14 cellular contexts compared by ENCODE assay signal in genomic region chr5:160342413-160342941, GRCh38. TPM values are rescaled to one million over a fixed set of nuclear protein-coding genes. Genes with fewer than 3 reads are reported as not detected.
DNase-seq lines count a peak whose midpoint lies in the region; FAIRE-seq and TF ChIP-seq lines count a peak whose summit lies in the region.
"Had no signal": no experiment of that assay in that cellular context is flagged by ENCODE, and none has a peak within 500 bp of the region (broad histone marks: within the 10 kb centered on the region; RNA-seq: fewer than 3 reads in every experiment).

No MANE protein-coding gene starts in this region.

- no peaks in the 10 kb centered on the region for H3K4me1 Mint-ChIP-seq in activated CD4-positive, alpha-beta T cell treated with anti-CD3 and anti-CD28 coated beads, Interleukin-2, amount 10 ng/mL, durations not matched to agents 7 days and 5 days
- H3K4me1 Mint-ChIP-seq: activated T-helper 17 cell treated with anti-CD3 and anti-CD28 coated beads, Interleukin-2, amount 50 U/mL, for 72 hours had no signal

- POLR2A ChIA-PET in activated CD4-positive, alpha-beta T cell treated with anti-CD3 and anti-CD28 coated beads, Interleukin-2, amount 10 ng/mL, durations not matched to agents 7 days and 5 days (lab: Charles Lee): no interaction called here

- WGBS in small intestine, 3 donors: 67 to 81% (median 77%) methylated on average over 4 of the region's 4 CpGs

- H3K4me3 ChIP-seq in fibroblast of the aortic adventitia (ENCODE audit: low read depth, low read length): no peak overlapping the region
- H3K4me3 ChIP-seq in small intestine (ENCODE audit: low read depth in 1 of 2, low read length in 2 of 2): no peak overlapping the region
- H3K4me3 ChIP-seq: HAP-1 had no signal

- H3K27ac ChIP-seq in small intestine (ENCODE audit: low read depth in 1 of 2, low read length in 1 of 2): no peak overlapping the region
- H3K27ac ChIP-seq: 22Rv1 had no signal

- H3K36me3 ChIP-seq in small intestine (ENCODE audit: control insufficient read depth in 2 of 2, insufficient read depth in 2 of 2, low read length in 2 of 2): no peaks in the 10 kb centered on the region
- H3K36me3 ChIP-seq: HAP-1 had no signal

- FAIRE-seq in small intestine (lab: Jason Lieb, UNC): no peak

- no peak overlapping the region for H3K4me3 Mint-ChIP-seq in activated CD4-positive, alpha-beta T cell treated with anti-CD3 and anti-CD28 coated beads, Interleukin-2, amount 10 ng/mL, durations not matched to agents 7 days and 5 days
- H3K4me3 Mint-ChIP-seq: activated T-helper 17 cell treated with anti-CD3 and anti-CD28 coated beads, Interleukin-2, amount 50 U/mL, for 72 hours had no signal

- H3K27me3 ChIP-seq in small intestine (ENCODE audit: control insufficient read depth in 2 of 2, insufficient read depth in 2 of 2, low read length in 2 of 2): no peaks in the 10 kb centered on the region

- H3K27me3 Mint-ChIP-seq in activated CD4-positive, alpha-beta T cell treated with anti-CD3 and anti-CD28 coated beads, Interleukin-2, amount 10 ng/mL, durations not matched to agents 7 days and 5 days: no peaks in the 10 kb centered on the region
- H3K27me3 Mint-ChIP-seq: activated T-helper 17 cell treated with anti-CD3 and anti-CD28 coated beads, Interleukin-2, amount 50 U/mL, for 72 hours had no signal

- no peaks in the 10 kb centered on the region for H3K9me3 Mint-ChIP-seq in activated CD4-positive, alpha-beta T cell treated with anti-CD3 and anti-CD28 coated beads, Interleukin-2, amount 10 ng/mL, durations not matched to agents 7 days and 5 days
- H3K9me3 Mint-ChIP-seq: activated T-helper 17 cell treated with anti-CD3 and anti-CD28 coated beads, Interleukin-2, amount 50 U/mL, for 72 hours had no signal

- no peak overlapping the region for H3K27ac Mint-ChIP-seq in activated CD4-positive, alpha-beta T cell treated with anti-CD3 and anti-CD28 coated beads, Interleukin-2, amount 10 ng/mL, durations not matched to agents 7 days and 5 days
- H3K27ac Mint-ChIP-seq: activated T-helper 17 cell treated with anti-CD3 and anti-CD28 coated beads, Interleukin-2, amount 50 U/mL, for 72 hours had no signal

- DNase-seq in DMS 273 (lab: John Stamatoyannopoulos, UW; ENCODE audit: unreplicated experiment) (peak; percentile 45), DMS 273 treated with DMSO at 0.1 percent for 48 hours (lab: John Stamatoyannopoulos, UW) (no peak), RPMI7951 (ENCODE audit: low read depth) (peak; percentile 82), fibroblast of the aortic adventitia (ENCODE audit: low read depth) (peak; percentile 60), small intestine (peak; percentile 26), NCI-H526 (lab: John Stamatoyannopoulos, UW) (no peak), amniotic stem cell (lab: John Stamatoyannopoulos, UW) (no peak)
- no peak for DNase-seq in activated CD4-positive, alpha-beta T cell treated with anti-CD3 and anti-CD28 coated beads, Interleukin-2, amount 10 ng/mL, durations not matched to agents 7 days and 5 days
- DNase-seq: DMS53, MM.1S, NCI-H526 treated with DMSO at 0.1 percent for 48 hours had no signal

- H3K4me1 ChIP-seq in small intestine (ENCODE audit: control insufficient read depth in 2 of 2, insufficient read depth in 1 of 2, low read depth in 1 of 2, low read length in 1 of 2): peaks cover 0 to 3% of the 10 kb centered on the region in 2 donors
- H3K4me1 ChIP-seq: HAP-1 had no signal

- H3K9me3 ChIP-seq in small intestine (ENCODE audit: control insufficient read depth, low read depth): no peaks in the 10 kb centered on the region
- H3K9me3 ChIP-seq: HAP-1 had no signal

- H3K36me3 Mint-ChIP-seq in activated CD4-positive, alpha-beta T cell treated with anti-CD3 and anti-CD28 coated beads, Interleukin-2, amount 10 ng/mL, durations not matched to agents 7 days and 5 days (ENCODE audit: low read depth): no peaks in the 10 kb centered on the region

- CTCF ChIA-PET in activated CD4-positive, alpha-beta T cell treated with anti-CD3 and anti-CD28 coated beads, Interleukin-2, amount 10 ng/mL, durations not matched to agents 7 days and 5 days (lab: Charles Lee): interaction anchor here (0.9 kb wide), 1 partner anchor 48 kb away, joined by 3 read pairs; no protein-coding TSS in a partner anchor

- TF ChIP-seq CTCF in fibroblast of the aortic adventitia (IDR thresholded peaks at IDR 0.05; ENCODE audit: insufficient read depth, low read length): no peak

RNA-seq across cellular contexts. Expression of gene C1QTNF2, which starts 27.9 kb away (rescaled TPM):
- 3.5 and 4.8 TPM in 2 replicates for total RNA-seq in RPMI7951 (2014; rRNA removed; shearing (Covaris generic))
- total RNA-seq in fibroblast of the aortic adventitia (ENCODE audit: low replicate concordance): 0.57 and 2.0 TPM in 2 replicates
- 1 to 10 TPM in 1 of 3 donors, under 1 TPM in 1, not detected in 1; 0.27 to 1.3 TPM for polyA plus RNA-seq in small intestine
- not detected for total RNA-seq in activated CD4-positive, alpha-beta T cell treated with anti-CD3 and anti-CD28 coated beads, Interleukin-2, amount 10 ng/mL, durations not matched to agents 7 days and 5 days
- total RNA-seq: activated T-helper 17 cell treated with anti-CD3 and anti-CD28 coated beads, Interleukin-2, amount 50 U/mL, for 72 hours had no signal

RNA-seq across cellular contexts. Expression of gene CCNJL, which starts 30.1 kb away (rescaled TPM):
- total RNA-seq in RPMI7951 (2014; rRNA removed; shearing (Covaris generic)): 2.3 and 3.0 TPM in 2 replicates
- 0.27 and 0.82 TPM in 2 replicates for total RNA-seq in fibroblast of the aortic adventitia (ENCODE audit: low replicate concordance)
- polyA plus RNA-seq in small intestine: 1 to 10 TPM in 1 of 3 donors, under 1 TPM in 2; 0.22 to 2.5 (median 0.54) TPM
- not detected for total RNA-seq in activated CD4-positive, alpha-beta T cell treated with anti-CD3 and anti-CD28 coated beads, Interleukin-2, amount 10 ng/mL, durations not matched to agents 7 days and 5 days
- total RNA-seq: activated T-helper 17 cell treated with anti-CD3 and anti-CD28 coated beads, Interleukin-2, amount 50 U/mL, for 72 hours had no signal

RNA-seq across cellular contexts. Expression of gene FAM200C, which starts 57.4 kb away (rescaled TPM):
- total RNA-seq in RPMI7951 (2014; rRNA removed; shearing (Covaris generic)): 7.4 and 8.3 TPM in 2 replicates
- 5.5 and 6.7 TPM in 2 replicates for total RNA-seq in fibroblast of the aortic adventitia (ENCODE audit: low replicate concordance)
- polyA plus RNA-seq in small intestine: 1 to 10 TPM in 2 of 3 donors, under 1 TPM in 1; 0.27 to 1.6 (median 1.6) TPM
- total RNA-seq in activated CD4-positive, alpha-beta T cell treated with anti-CD3 and anti-CD28 coated beads, Interleukin-2, amount 10 ng/mL, durations not matched to agents 7 days and 5 days: under 1 TPM; 0.62 to 0.73 TPM

Comparison
In these comparisons a context has a peak if more than half of its experiments do, and no peak if none do; other contexts are left out.
1. DNase-seq: peak in DMS 273 (single experiment), RPMI7951 (single experiment), fibroblast of the aortic adventitia (single experiment) and small intestine (single experiment); none in DMS 273 treated with DMSO at 0.1 percent for 48 hours (single experiment), NCI-H526 (0 of 2), activated CD4-positive, alpha-beta T cell treated with anti-CD3 and anti-CD28 coated beads, Interleukin-2, amount 10 ng/mL, durations not matched to agents 7 days and 5 days (single experiment) and amniotic stem cell (single experiment).